ENCODE assay signal across 10 cellular contexts in genomic region chr6:133609404-133610270, GRCh38.
DNase-seq lines count a peak whose midpoint lies in the region; ATAC-seq and TF ChIP-seq lines count a peak whose summit lies in the region.
"Had no signal": no experiment of that assay in that cellular context is flagged by ENCODE, and none has a peak within 500 bp of the region (broad histone marks: within the 10 kb centered on the region; RNA-seq: fewer than 3 reads in every experiment).

No MANE protein-coding gene starts in this region.

- no peaks in the 10 kb centered on the region for H3K9me3 ChIP-seq in GM23248 (ENCODE audit: low read depth)
- H3K9me3 ChIP-seq in esophagus squamous epithelium: no peaks in the 10 kb centered on the region

- H3K9me2 ChIP-seq in GM23248 (ENCODE audit: insufficient read depth): no peaks in the 10 kb centered on the region

- peak overlapping the region; percentile 20 for H2AFZ ChIP-seq in GM23248

- DNase-seq in GM23248: peak; percentile 98
- DNase-seq in RWPE1 (ENCODE audit: low spot score): peak; percentile 94
- DNase-seq in esophagus squamous epithelium (lab: John Stamatoyannopoulos, UW): no peak
- DNase-seq in retinal pigment epithelial cell (ENCODE audit: low read depth): peak; percentile 100
- DNase-seq in DMS 273 treated with DMSO at 0.1 percent for 48 hours (lab: John Stamatoyannopoulos, UW): no peak
- no peak for DNase-seq in activated effector memory CD4-positive, alpha-beta T cell treated with Interleukin-2 at 50 U/mL for 16 hours
- DNase-seq: activated T-cell treated with anti-CD3 and anti-CD28 coated beads, Interleukin-2, amount 50 U/mL, for 1 hour; NCI-H774 had no signal

- in situ Hi-C loops in GM23248 (cut with MboI): no loop called here

- ATAC-seq in HG03442 (IDR thresholded peaks at IDR 0.05; ENCODE audit: unreplicated experiment): no peak
- no peak for ATAC-seq in HG02885 (IDR thresholded peaks at IDR 0.05; ENCODE audit: poor library complexity, unreplicated experiment)

- H3K27ac ChIP-seq in GM23248 (peak overlapping the region; percentile 94), RWPE1 (no peak overlapping the region), esophagus squamous epithelium (peak overlapping the region in 3 of 4 donors; percentile 24 to 45 (median 38))

- H3K4me2 ChIP-seq in GM23248 (ENCODE audit: unreplicated experiment): peak overlapping the region; percentile 37

- TF ChIP-seq POLR2A in esophagus squamous epithelium (IDR thresholded peaks at IDR 0.05): no peak

- POLR2A ChIA-PET in RWPE1 (lab: Yijun Ruan, JAX; ENCODE audit: low non-redundant PET): no interaction called here

- intact Hi-C loops in esophagus squamous epithelium (cut with DNase I): no loop called here

- CTCF ChIA-PET in RWPE1 (lab: Yijun Ruan, JAX): no interaction called here

- TF ChIP-seq CTCF in RWPE1 (conservative IDR thresholded peaks at IDR 0.05; ENCODE audit: low read depth) (no peak), esophagus squamous epithelium (IDR thresholded peaks at IDR 0.05) (no peak), retinal pigment epithelial cell (conservative IDR thresholded peaks at IDR 0.05; ENCODE audit: low read depth, low read length) (no peak)

- H3K4me1 ChIP-seq in GM23248 (ENCODE audit: insufficient read depth) (peaks cover 25% of the 10 kb centered on the region), esophagus squamous epithelium (peaks cover 2 to 13% (median 12%) of the 10 kb centered on the region in 3 donors)

- H3F3A ChIP-seq in GM23248 (ENCODE audit: insufficient read depth): peaks cover 34% of the 10 kb centered on the region

- 0% methylated on average over 2 of the region's 2 CpGs for WGBS in GM23248 (ENCODE audit: low coverage in 1 of 2, low lambda C conversion rate in 2 of 2, missing lambda C conversion rate in 2 of 2), 2 experiments
- 22 to 26% methylated on average over 2 of the region's 2 CpGs for WGBS in esophagus squamous epithelium, 2 donors

- peak overlapping the region; percentile 69 for H3K9ac ChIP-seq in GM23248

- no peaks in the 10 kb centered on the region for H3K79me2 ChIP-seq in GM23248 (ENCODE audit: insufficient read depth)

- no peaks in the 10 kb centered on the region for H3K36me3 ChIP-seq in GM23248 (ENCODE audit: low read depth)
- no peaks in the 10 kb centered on the region for H3K36me3 ChIP-seq in esophagus squamous epithelium

- no peaks in the 10 kb centered on the region for H3K27me3 ChIP-seq in GM23248 (replicated peaks; ENCODE audit: insufficient read depth)
- no peaks in the 10 kb centered on the region for H3K27me3 ChIP-seq in esophagus squamous epithelium

- H4K20me1 ChIP-seq in GM23248 (ENCODE audit: insufficient read depth): no peaks in the 10 kb centered on the region

- H3K4me3 ChIP-seq in GM23248: no peak overlapping the region
- no peak overlapping the region for H3K4me3 ChIP-seq in esophagus squamous epithelium
- H3K4me3 ChIP-seq in retinal pigment epithelial cell (ENCODE audit: low read length): no peak overlapping the region

Comparison
In these comparisons a context has a peak if more than half of its experiments do, and no peak if none do; other contexts are left out.
1. DNase-seq: peak in GM23248 (single experiment), RWPE1 (single experiment) and retinal pigment epithelial cell (single experiment); none in esophagus squamous epithelium (single experiment), DMS 273 treated with DMSO at 0.1 percent for 48 hours (single experiment) and activated effector memory CD4-positive, alpha-beta T cell treated with Interleukin-2 at 50 U/mL for 16 hours (single experiment).